ENCODE assay signal across 9 cellular contexts in genomic region chr11:19242184-19242932, GRCh38. TPM values are rescaled to one million over a fixed set of nuclear protein-coding genes. Genes with fewer than 3 reads are reported as not detected.
DNase-seq lines count a peak whose midpoint lies in the region; ATAC-seq and TF ChIP-seq lines count a peak whose summit lies in the region.
"Had no signal": no experiment of that assay in that cellular context is flagged by ENCODE, and none has a peak within 500 bp of the region (broad histone marks: within the 10 kb centered on the region; RNA-seq: fewer than 3 reads in every experiment).

No MANE protein-coding gene starts in this region.

- no peak overlapping the region for H3K27ac ChIP-seq in upper lobe of right lung

- H3K27me3 ChIP-seq in adipocyte (replicated peaks; ENCODE audit: control insufficient read depth, insufficient read depth, low read length): peaks cover 14% of the 10 kb centered on the region
- peaks cover 49% of the 10 kb centered on the region for H3K27me3 ChIP-seq in upper lobe of right lung

- no peak overlapping the region for H3K27ac Mint-ChIP-seq in activated naive CD4-positive, alpha-beta T cell treated with anti-CD3 and anti-CD28 coated beads, Interleukin-2, amount 50 U/mL, for 24 hours

- peaks cover 18% of the 10 kb centered on the region for H3K4me1 Mint-ChIP-seq in activated naive CD4-positive, alpha-beta T cell treated with anti-CD3 and anti-CD28 coated beads, Interleukin-2, amount 50 U/mL, for 24 hours

- no peaks in the 10 kb centered on the region for H3K9me3 Mint-ChIP-seq in activated naive CD4-positive, alpha-beta T cell treated with anti-CD3 and anti-CD28 coated beads, Interleukin-2, amount 50 U/mL, for 24 hours

- H3K4me1 ChIP-seq in adipocyte (ENCODE audit: control insufficient read depth, insufficient read depth, low read length): peaks cover 19% of the 10 kb centered on the region
- H3K4me1 ChIP-seq in upper lobe of right lung: peaks cover 21% of the 10 kb centered on the region

- no peak for TF ChIP-seq CTCF in upper lobe of right lung (IDR thresholded peaks at IDR 0.05)

- H3K4me3 Mint-ChIP-seq in activated naive CD4-positive, alpha-beta T cell treated with anti-CD3 and anti-CD28 coated beads, Interleukin-2, amount 50 U/mL, for 24 hours: peak overlapping the region; percentile 84

- no peak for DNase-seq in activated naive CD4-positive, alpha-beta T cell (lab: John Stamatoyannopoulos, UW)
- peak; percentile 47 for DNase-seq in adipocyte (ENCODE audit: low read depth)
- peak; percentile 52 for DNase-seq in left kidney (ENCODE audit: low read depth, low spot score)
- no peak for DNase-seq in upper lobe of right lung
- no peak for DNase-seq in H4 (ENCODE audit: low spot score)
- no peak for DNase-seq in RPMI8226
- DNase-seq in NCI-H1092 treated with DMSO at 0.1 percent for 48 hours (lab: John Stamatoyannopoulos, UW): no peak

- H3K27me3 Mint-ChIP-seq in activated naive CD4-positive, alpha-beta T cell treated with anti-CD3 and anti-CD28 coated beads, Interleukin-2, amount 50 U/mL, for 24 hours: peaks cover 34% of the 10 kb centered on the region

- H3K9ac ChIP-seq in adipocyte (ENCODE audit: low read length): peak overlapping the region; percentile 48

- H3K36me3 ChIP-seq in adipocyte (ENCODE audit: control insufficient read depth, insufficient read depth, low read length, severe bottlenecking): no peaks in the 10 kb centered on the region
- no peaks in the 10 kb centered on the region for H3K36me3 ChIP-seq in upper lobe of right lung

- peak overlapping the region; percentile 79 for H3K4me3 ChIP-seq in adipocyte (ENCODE audit: low read length)
- H3K4me3 ChIP-seq in upper lobe of right lung: peak overlapping the region; percentile 57

- H3K36me3 Mint-ChIP-seq in activated naive CD4-positive, alpha-beta T cell treated with anti-CD3 and anti-CD28 coated beads, Interleukin-2, amount 50 U/mL, for 24 hours: no peaks in the 10 kb centered on the region

- ATAC-seq in upper lobe of right lung: peak; percentile 1

- intact Hi-C loops in upper lobe of right lung (cut with DNase I): no loop called here

- H3K9me3 ChIP-seq in adipocyte (ENCODE audit: control insufficient read depth, low read length) (no peaks in the 10 kb centered on the region), upper lobe of right lung (no peaks in the 10 kb centered on the region)

RNA-seq across cellular contexts. Expression of gene E2F8, which starts 1.6 kb away (rescaled TPM):
- total RNA-seq in upper lobe of right lung: 0.38 TPM
- total RNA-seq in H4 (2014; rRNA removed; shearing (Covaris generic)): 4.0 and 7.7 TPM in 2 replicates

RNA-seq across cellular contexts. Expression of gene CSRP3, which starts 40.6 kb away (rescaled TPM):
- not detected for total RNA-seq in upper lobe of right lung
- not detected in 2 replicates for total RNA-seq in H4 (2014; rRNA removed; shearing (Covaris generic))
- total RNA-seq: activated CD8-positive, alpha-beta memory T cell treated with anti-CD3 and anti-CD28 coated beads for 36 hours had no signal

Comparison
In these comparisons a context has a peak if more than half of its experiments do, and no peak if none do; other contexts are left out.
1. DNase-seq: peak in adipocyte (single experiment) and left kidney (single experiment); none in activated naive CD4-positive, alpha-beta T cell (0 of 4), upper lobe of right lung (single experiment), H4 (single experiment), RPMI8226 (single experiment) and NCI-H1092 treated with DMSO at 0.1 percent for 48 hours (single experiment).